In genomic region chr15:49155110-49155833, GRCh38 we compare ENCODE assay signal across 8 cellular contexts. TPM values are rescaled to one million over a fixed set of nuclear protein-coding genes. Genes with fewer than 3 reads are reported as not detected.
DNase-seq lines count a peak whose midpoint lies in the region; ATAC-seq and TF ChIP-seq lines count a peak whose summit lies in the region.

COPS2 (minus strand) TSS chr15:49155599; CDS start chr15:49155578, 21 bp downstream.

- H3K4me3 Mint-ChIP-seq in natural killer cell: peak within 1 kb of the TSS; percentile 99

- peaks cover 13% of the 10 kb centered on the region for H3K36me3 ChIP-seq in RWPE2 (ENCODE audit: low read depth)

- peaks cover 27 to 32% of the 10 kb centered on the region in 2 donors for H3K4me1 Mint-ChIP-seq in natural killer cell

- H3K27me3 Mint-ChIP-seq in natural killer cell (ENCODE audit: low read depth in 2 of 2): no peaks in the 10 kb centered on the region

- intact Hi-C loops in natural killer cell (cut with micrococcal nuclease): loop anchor here (1.0 to 10.0 kb wide), 6 partner anchors 15 to 1750 kb away; partner anchors contain the start of genes AP4E1, DTWD1, EID1 and FAM227B

- H3K27ac ChIP-seq in RWPE2 (ENCODE audit: poor library complexity, severe bottlenecking): peak within 1 kb of the TSS; percentile 50

- TF ChIP-seq CTCF in RWPE2 (IDR thresholded peaks at IDR 0.05; ENCODE audit: poor library complexity, severe bottlenecking) (no peak), natural killer cell (IDR thresholded peaks at IDR 0.05) (no peak)

- peaks cover 34% of the 10 kb centered on the region for H3K4me1 ChIP-seq in RWPE2 (ENCODE audit: insufficient read depth, poor library complexity, severe bottlenecking)

- DNase-seq in EH (ENCODE audit: low read depth) (peak; percentile 99), H4 (ENCODE audit: low spot score) (peak; percentile 95), LoVo (ENCODE audit: low spot score) (peak; percentile 99), RWPE2 (ENCODE audit: low spot score) (peak; percentile 96), fibroblast of peridontal ligament (ENCODE audit: extremely low read depth) (peak; percentile 100), natural killer cell (peak; percentile 87)
- peak; percentile 86 for DNase-seq in activated T-helper 9 cell treated with anti-CD3 and anti-CD28 coated beads, Interleukin-2, amount 50 U/mL, for 16 hours (ENCODE audit: low read depth)
- DNase-seq in stimulated activated naive CD4-positive, alpha-beta T cell treated with Interleukin-2 at 50 U/mL for 16 hours (lab: John Stamatoyannopoulos, UW): peak; percentile 92

- H3K27me3 ChIP-seq in RWPE2 (ENCODE audit: insufficient read depth, poor library complexity, severe bottlenecking): no peaks in the 10 kb centered on the region

- H3K9me3 Mint-ChIP-seq in natural killer cell: no peaks in the 10 kb centered on the region

- peak; percentile 95 for ATAC-seq in RWPE2 (ENCODE audit: low read depth)
- peak; percentile 92 to 99 (median 95) for ATAC-seq in natural killer cell

- H3K4me3 ChIP-seq in RWPE2 (ENCODE audit: severe bottlenecking): peak within 1 kb of the TSS; percentile 84

- no peaks in the 10 kb centered on the region for H3K9me3 ChIP-seq in RWPE2 (ENCODE audit: severe bottlenecking)

- no peaks in the 10 kb centered on the region for H3K36me3 Mint-ChIP-seq in natural killer cell

- H3K27ac Mint-ChIP-seq in natural killer cell: peak within 1 kb of the TSS; percentile 95 to 99

RNA-seq across cellular contexts. Expression of gene COPS2, which starts in this region (rescaled TPM):
- 47.8 and 61.5 TPM in 2 replicates for total RNA-seq in H4 (2014; rRNA removed; shearing (Covaris generic))
- total RNA-seq in natural killer cell: 10 to 100 TPM; 77.6 to 90.7 (median 89.3) TPM

Comparison
In these comparisons a context has a peak if more than half of its experiments do, and no peak if none do; other contexts are left out.
1. Peak in every context shown above with its lines: DNase-seq, ATAC-seq, H3K4me3 ChIP-seq and H3K27ac ChIP-seq.